1 cellular context compared by ENCODE assay signal in genomic region chr5:2149196-2149541, GRCh38.
TF ChIP-seq lines count a peak whose summit lies in the region.

No MANE protein-coding gene starts in this region.

TF ChIP-seq in GM12878, 131 proteins besides CTCF, POLR2A, EP300 and RAD21 (continued from another document):
- TF ChIP-seq BCLAF1 (IDR thresholded peaks at IDR 0.05) (no peak), ZBTB33 (IDR thresholded peaks at IDR 0.05) (no peak), NR2C2 (IDR thresholded peaks at IDR 0.05; ENCODE audit: borderline replicate concordance, control insufficient read depth, insufficient read length, low read depth) (no peak), HDAC6 (IDR thresholded peaks at IDR 0.05; ENCODE audit: unreplicated experiment) (no peak), MEF2B (IDR thresholded peaks at IDR 0.05; ENCODE audit: partially characterized antibody, poor library complexity, severe bottlenecking) (no peak), YY1 (IDR thresholded peaks at IDR 0.05; ENCODE audit: low read depth, low read length) (no peak), JUNB (IDR thresholded peaks at IDR 0.05) (no peak), HCFC1 (IDR thresholded peaks at IDR 0.05; ENCODE audit: low read length) (no peak), SREBF2 (IDR thresholded peaks at IDR 0.05; ENCODE audit: low read length) (no peak), STAT3 (IDR thresholded peaks at IDR 0.05; ENCODE audit: low read depth, low read length) (no peak), NBN (IDR thresholded peaks at IDR 0.05) (no peak)
- TF ChIP-seq, protein P1, sequence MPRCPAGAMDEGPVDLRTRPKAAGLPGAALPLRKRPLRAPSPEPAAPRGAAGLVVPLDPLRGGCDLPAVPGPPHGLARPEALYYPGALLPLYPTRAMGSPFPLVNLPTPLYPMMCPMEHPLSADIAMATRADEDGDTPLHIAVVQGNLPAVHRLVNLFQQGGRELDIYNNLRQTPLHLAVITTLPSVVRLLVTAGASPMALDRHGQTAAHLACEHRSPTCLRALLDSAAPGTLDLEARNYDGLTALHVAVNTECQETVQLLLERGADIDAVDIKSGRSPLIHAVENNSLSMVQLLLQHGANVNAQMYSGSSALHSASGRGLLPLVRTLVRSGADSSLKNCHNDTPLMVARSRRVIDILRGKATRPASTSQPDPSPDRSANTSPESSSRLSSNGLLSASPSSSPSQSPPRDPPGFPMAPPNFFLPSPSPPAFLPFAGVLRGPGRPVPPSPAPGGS (IDR thresholded peaks at IDR 0.05; ENCODE audit: borderline replicate concordance, insufficient read depth, low read depth, low read length, poor library complexity, severe bottlenecking): no peak
- TF ChIP-seq, protein P2, sequence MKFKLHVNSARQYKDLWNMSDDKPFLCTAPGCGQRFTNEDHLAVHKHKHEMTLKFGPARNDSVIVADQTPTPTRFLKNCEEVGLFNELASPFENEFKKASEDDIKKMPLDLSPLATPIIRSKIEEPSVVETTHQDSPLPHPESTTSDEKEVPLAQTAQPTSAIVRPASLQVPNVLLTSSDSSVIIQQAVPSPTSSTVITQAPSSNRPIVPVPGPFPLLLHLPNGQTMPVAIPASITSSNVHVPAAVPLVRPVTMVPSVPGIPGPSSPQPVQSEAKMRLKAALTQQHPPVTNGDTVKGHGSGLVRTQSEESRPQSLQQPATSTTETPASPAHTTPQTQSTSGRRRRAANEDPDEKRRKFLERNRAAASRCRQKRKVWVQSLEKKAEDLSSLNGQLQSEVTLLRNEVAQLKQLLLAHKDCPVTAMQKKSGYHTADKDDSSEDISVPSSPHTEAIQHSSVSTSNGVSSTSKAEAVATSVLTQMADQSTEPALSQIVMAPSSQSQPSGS (IDR thresholded peaks at IDR 0.05; ENCODE audit: low read length): no peak
